In genomic region chr16:67993207-67994036, GRCh38 we compare ENCODE assay signal across 1 cellular context.
TF ChIP-seq lines count a peak whose summit lies in the region.

No MANE protein-coding gene starts in this region.

TF ChIP-seq in HepG2, 621 proteins besides CTCF, POLR2A, EP300 and RAD21 (continued from another document and continues in another):
- TF ChIP-seq ZNF574 (CRISPR knock-in tag; IDR thresholded peaks at IDR 0.05) (peak; percentile 85), ELF3 (CRISPR knock-in tag; IDR thresholded peaks at IDR 0.05) (peak; percentile 61), ZNF761 (CRISPR knock-in tag; conservative IDR thresholded peaks at IDR 0.05) (no peak), ATF3 (CRISPR knock-in tag; IDR thresholded peaks at IDR 0.05) (no peak; the same call in 1 of the 2 replicates), ZKSCAN8 (CRISPR knock-in tag; IDR thresholded peaks at IDR 0.05; ENCODE audit: borderline replicate concordance) (peak; percentile 66; the same call in 1 of the 2 replicates), ZNF512 (CRISPR knock-in tag; IDR thresholded peaks at IDR 0.05) (no peak), ZBTB42 (CRISPR knock-in tag; IDR thresholded peaks at IDR 0.05) (no peak), NFIC (IDR thresholded peaks at IDR 0.05; ENCODE audit: low read length) (no peak), NFIB (CRISPR knock-in tag; IDR thresholded peaks at IDR 0.05; ENCODE audit: borderline replicate concordance) (no peak), GABPA (IDR thresholded peaks at IDR 0.05; ENCODE audit: low read depth, low read length) (no peak), GABPA (CRISPR knock-in tag; IDR thresholded peaks at IDR 0.05; ENCODE audit: low read depth) (no peak), MTF2 (CRISPR knock-in tag; IDR thresholded peaks at IDR 0.05; ENCODE audit: borderline replicate concordance) (no peak; the same call in 1 of the 2 replicates), ZNF646 (CRISPR knock-in tag; IDR thresholded peaks at IDR 0.05) (no peak), ZNF260 (CRISPR knock-in tag; IDR thresholded peaks at IDR 0.05; ENCODE audit: borderline replicate concordance, low read depth) (no peak), NFYC (CRISPR knock-in tag; IDR thresholded peaks at IDR 0.05) (peak; percentile 30; the same call in 1 of the 2 replicates), IKZF4 (CRISPR knock-in tag; IDR thresholded peaks at IDR 0.05; ENCODE audit: borderline replicate concordance, low read depth, not compliant biosample characterization) (no peak), ZNF446 (CRISPR knock-in tag; IDR thresholded peaks at IDR 0.05) (no peak), ZNF704 (CRISPR knock-in tag; IDR thresholded peaks at IDR 0.05; ENCODE audit: borderline replicate concordance) (peak; percentile 60; the same call in 1 of the 2 replicates), TSC22D2 (CRISPR knock-in tag; IDR thresholded peaks at IDR 0.05; ENCODE audit: borderline replicate concordance) (peak; percentile 57; the same call in 1 of the 2 replicates), ZNF543 (CRISPR knock-in tag; IDR thresholded peaks at IDR 0.05) (peak; percentile 83), ZNF784 (CRISPR knock-in tag; IDR thresholded peaks at IDR 0.05; ENCODE audit: borderline replicate concordance) (peak; percentile 77; the same call in 1 of the 2 replicates), ZNF143 (CRISPR knock-in tag; IDR thresholded peaks at IDR 0.05) (0 out of 2 replicates have a peak, but pooled peaks have one; percentile 34), ZBTB2 (CRISPR knock-in tag; IDR thresholded peaks at IDR 0.05; ENCODE audit: low read depth) (no peak), SNAPC2 (CRISPR knock-in tag; IDR thresholded peaks at IDR 0.05) (no peak), ATF5 (CRISPR knock-in tag; IDR thresholded peaks at IDR 0.05; ENCODE audit: low read depth) (0 out of 2 replicates have a peak, but pooled peaks have one; percentile 45), REXO4 (CRISPR knock-in tag; IDR thresholded peaks at IDR 0.05; ENCODE audit: borderline replicate concordance) (no peak), ZNF678 (CRISPR knock-in tag; IDR thresholded peaks at IDR 0.05) (no peak), ZNF776 (CRISPR knock-in tag; IDR thresholded peaks at IDR 0.05) (0 out of 2 replicates have a peak, but pooled peaks have one; percentile 6), ZNF768 (CRISPR knock-in tag; IDR thresholded peaks at IDR 0.05) (peak; percentile 74; the same call in 1 of the 2 replicates), MXI1 (IDR thresholded peaks at IDR 0.05; ENCODE audit: borderline replicate concordance, low read depth, low read length) (peak; percentile 30; the same call in 1 of the 3 replicates), ZNF354B (CRISPR knock-in tag; IDR thresholded peaks at IDR 0.05) (no peak), MIER3 (CRISPR knock-in tag; IDR thresholded peaks at IDR 0.05; ENCODE audit: borderline replicate concordance) (peak; percentile 81), ZBTB33 (CRISPR knock-in tag; IDR thresholded peaks at IDR 0.05) (peak; percentile 61), RNF219 (CRISPR knock-in tag; IDR thresholded peaks at IDR 0.05) (no peak), TAF1 (CRISPR knock-in tag; IDR thresholded peaks at IDR 0.05) (peak; percentile 44; the same call in 1 of the 2 replicates), THRA (CRISPR knock-in tag; IDR thresholded peaks at IDR 0.05; ENCODE audit: borderline replicate concordance) (peak; percentile 68), ZNF709 (CRISPR knock-in tag; IDR thresholded peaks at IDR 0.05) (peak; percentile 51; the same call in 1 of the 2 replicates)
